Comparison of ENCODE assay signal across 13 cellular contexts in genomic region chr5:133613184-133613583, GRCh38. TPM values are rescaled to one million over a fixed set of nuclear protein-coding genes. Genes with fewer than 3 reads are reported as not detected.
DNase-seq lines count a peak whose midpoint lies in the region; ATAC-seq and TF ChIP-seq lines count a peak whose summit lies in the region.
"Had no signal": no experiment of that assay in that cellular context is flagged by ENCODE, and none has a peak within 500 bp of the region (broad histone marks: within the 10 kb centered on the region; RNA-seq: fewer than 3 reads in every experiment).

No MANE protein-coding gene starts in this region.

- peaks cover 10% of the 10 kb centered on the region for H3K4me1 ChIP-seq in CD8-positive, alpha-beta T cell (ENCODE audit: insufficient read depth, low read length)
- H3K4me1 ChIP-seq in H9 (ENCODE audit: insufficient read depth, low read length), result no peaks in the 10 kb centered on the region
- 0 out of 2 replicates have a peak, but pooled peaks cover 4% of the 10 kb centered on the region for H3K4me1 ChIP-seq in HAP-1
- H3K4me1 ChIP-seq: foreskin keratinocyte had no signal

- no peaks in the 10 kb centered on the region for H3K79me1 ChIP-seq in H9 (ENCODE audit: insufficient read depth, low read depth, low read length, poor library complexity, severe bottlenecking)

- no peak overlapping the region for H2BK20ac ChIP-seq in H9 (ENCODE audit: low read depth, low read length, poor library complexity, severe bottlenecking)

- H3K36me3 ChIP-seq in CD8-positive, alpha-beta T cell (ENCODE audit: insufficient read depth, low read length), result no peaks in the 10 kb centered on the region
- no peaks in the 10 kb centered on the region for H3K36me3 ChIP-seq in HAP-1 (replicated peaks)
- H3K36me3 ChIP-seq: prostate gland, upper lobe of right lung had no signal

- ATAC-seq in CD8-positive, alpha-beta T cell, result no peak
- ATAC-seq in activated naive CD8-positive, alpha-beta T cell treated with anti-CD3 and anti-CD28 coated beads, Interleukin-2, amount 50 U/mL, for 24 hours, result no peak
- ATAC-seq in naive thymus-derived CD8-positive, alpha-beta T cell, result no peak
- no peak for ATAC-seq in omental fat pad (ENCODE audit: low FRiP score)

- H3K9me3 Mint-ChIP-seq in CD8-positive, alpha-beta T cell, result no peaks in the 10 kb centered on the region
- no peaks in the 10 kb centered on the region for H3K9me3 Mint-ChIP-seq in H9
- no peaks in the 10 kb centered on the region for H3K9me3 Mint-ChIP-seq in activated naive CD8-positive, alpha-beta T cell treated with anti-CD3 and anti-CD28 coated beads, Interleukin-2, amount 50 U/mL, for 24 hours
- H3K9me3 Mint-ChIP-seq in naive thymus-derived CD8-positive, alpha-beta T cell, result no peaks in the 10 kb centered on the region

- H4K8ac ChIP-seq in H9 (replicated peaks; ENCODE audit: insufficient read length, low read depth, low read length), result no peak overlapping the region

- H2BK120ac ChIP-seq in H9 (ENCODE audit: low read depth, low read length, poor library complexity, severe bottlenecking), result peak overlapping the region; percentile 41

- no peak overlapping the region for H2AFZ ChIP-seq in H9 (ENCODE audit: low read length)

- H3K27ac Mint-ChIP-seq in CD8-positive, alpha-beta T cell, result no peak overlapping the region
- H3K27ac Mint-ChIP-seq in H9, result no peak overlapping the region; a peak in 1 of 7 replicates
- no peak overlapping the region for H3K27ac Mint-ChIP-seq in activated naive CD8-positive, alpha-beta T cell treated with anti-CD3 and anti-CD28 coated beads, Interleukin-2, amount 50 U/mL, for 24 hours
- H3K27ac Mint-ChIP-seq in naive thymus-derived CD8-positive, alpha-beta T cell, result peak overlapping the region in 1 of 10 donors; percentile 65

- no peak overlapping the region for H3K56ac ChIP-seq in H9 (ENCODE audit: insufficient read length, low read depth, low read length)

- no peak overlapping the region for H2BK12ac ChIP-seq in H9 (ENCODE audit: insufficient read length, low read depth, low read length)

- no peak overlapping the region for H3T11ph ChIP-seq in H9 (ENCODE audit: low read length)

- no peak overlapping the region for H3K27ac ChIP-seq in CD8-positive, alpha-beta T cell (ENCODE audit: low read depth, low read length)
- H3K27ac ChIP-seq in H9 (ENCODE audit: insufficient read length, low read depth, low read length), result no peak overlapping the region
- H3K27ac ChIP-seq: foreskin keratinocyte, prostate gland, upper lobe of right lung had no signal

- no peak overlapping the region for H4K5ac ChIP-seq in H9 (ENCODE audit: insufficient read length, low read depth, low read length)

- H3K27me3 Mint-ChIP-seq in CD8-positive, alpha-beta T cell (ENCODE audit: low read depth), result peaks cover 50% of the 10 kb centered on the region
- peaks cover 72% of the 10 kb centered on the region for H3K27me3 Mint-ChIP-seq in H9 (ENCODE audit: low read depth)
- peaks cover 57% of the 10 kb centered on the region for H3K27me3 Mint-ChIP-seq in activated naive CD8-positive, alpha-beta T cell treated with anti-CD3 and anti-CD28 coated beads, Interleukin-2, amount 50 U/mL, for 24 hours
- H3K27me3 Mint-ChIP-seq in naive thymus-derived CD8-positive, alpha-beta T cell, result peaks cover 39 to 62% (median 48%) of the 10 kb centered on the region in 5 donors

- no peak overlapping the region for H3K23ac ChIP-seq in H9 (ENCODE audit: insufficient read length, low read depth, low read length)

- TF ChIP-seq CTCF in CD8-positive, alpha-beta T cell (IDR thresholded peaks at IDR 0.05), result no peak
- TF ChIP-seq CTCF in H9 (conservative IDR thresholded peaks at IDR 0.05) (no peak), omental fat pad (IDR thresholded peaks at IDR 0.05) (no peak)

- no peak overlapping the region for H3K14ac ChIP-seq in H9 (ENCODE audit: insufficient read depth, low read length)

- H4K20me1 ChIP-seq in H9 (ENCODE audit: control insufficient read depth, insufficient read depth, insufficient read length), result no peaks in the 10 kb centered on the region

- H3K4ac ChIP-seq in H9 (ENCODE audit: low read depth, low read length), result no peak overlapping the region

- H2BK15ac ChIP-seq in H9 (ENCODE audit: low read depth, low read length), result no peak overlapping the region

- no peak overlapping the region for H2AK5ac ChIP-seq in H9 (ENCODE audit: insufficient read length, low read length)

- no peak overlapping the region for H4K91ac ChIP-seq in H9 (ENCODE audit: insufficient read length, low read depth, low read length)

- in situ Hi-C loops in HAP-1 (cut with MboI; ENCODE audit: low sequenced_read_pairs), result no loop called here

- H2BK5ac ChIP-seq in H9 (ENCODE audit: insufficient read length, low read length), result no peak overlapping the region

- CTCF ChIA-PET in CD8-positive, alpha-beta T cell (lab: Charles Lee), result no interaction called here

- intact Hi-C loops in CD8-positive, alpha-beta T cell (cut with DNase I, micrococcal nuclease), result loop anchor here in 1 of 2 experiments (5.0 kb wide), 2 partner anchors 61 to 141 kb away; no protein-coding TSS in a partner anchor

- peak overlapping the region; percentile 78 for H3K4me3 Mint-ChIP-seq in CD8-positive, alpha-beta T cell
- H3K4me3 Mint-ChIP-seq in H9, result peak overlapping the region; percentile 60 to 79
- H3K4me3 Mint-ChIP-seq in activated naive CD8-positive, alpha-beta T cell treated with anti-CD3 and anti-CD28 coated beads, Interleukin-2, amount 50 U/mL, for 24 hours, result peak overlapping the region; percentile 61
- peak overlapping the region; percentile 69 to 89 (median 82) for H3K4me3 Mint-ChIP-seq in naive thymus-derived CD8-positive, alpha-beta T cell

- peaks cover 20% of the 10 kb centered on the region for H3K4me1 Mint-ChIP-seq in CD8-positive, alpha-beta T cell (ENCODE audit: low read depth)
- peaks cover 15 to 16% of the 10 kb centered on the region in 2 experiments for H3K4me1 Mint-ChIP-seq in H9
- peaks cover 16% of the 10 kb centered on the region for H3K4me1 Mint-ChIP-seq in activated naive CD8-positive, alpha-beta T cell treated with anti-CD3 and anti-CD28 coated beads, Interleukin-2, amount 50 U/mL, for 24 hours
- peaks cover 13 to 27% (median 23%) of the 10 kb centered on the region in 4 donors for H3K4me1 Mint-ChIP-seq in naive thymus-derived CD8-positive, alpha-beta T cell

- H3K18ac ChIP-seq in H9 (ENCODE audit: insufficient read length, low read depth, low read length), result no peak overlapping the region

- peaks cover 16% of the 10 kb centered on the region for H3K27me3 ChIP-seq in CD8-positive, alpha-beta T cell (ENCODE audit: insufficient read depth, low read length)
- H3K27me3 ChIP-seq in H9 (ENCODE audit: insufficient read depth, low read length), result peaks cover 26% of the 10 kb centered on the region; the same call in 1 of the 2 replicates
- peaks cover 28% of the 10 kb centered on the region for H3K27me3 ChIP-seq in HAP-1 (ENCODE audit: low read depth)

- no peaks in the 10 kb centered on the region for H3K79me2 ChIP-seq in H9 (ENCODE audit: insufficient read depth, low read length)

- H3K4me3 ChIP-seq in CD8-positive, alpha-beta T cell (ENCODE audit: low read depth, low read length), result no peak overlapping the region
- H3K4me3 ChIP-seq in HAP-1, result no peak overlapping the region

- H3K9ac ChIP-seq in H9 (ENCODE audit: extremely low read depth, insufficient read length, low read length), result no peak overlapping the region

- no peaks in the 10 kb centered on the region for H3K9me3 ChIP-seq in CD8-positive, alpha-beta T cell (ENCODE audit: low read length)
- H3K9me3 ChIP-seq in H9 (ENCODE audit: control insufficient read depth, low read depth, low read length) (no peaks in the 10 kb centered on the region), HAP-1 (no peaks in the 10 kb centered on the region)
- H3K9me3 ChIP-seq: prostate gland, upper lobe of right lung had no signal

- H3K36me3 Mint-ChIP-seq in CD8-positive, alpha-beta T cell, result no peaks in the 10 kb centered on the region
- H3K36me3 Mint-ChIP-seq in H9 (ENCODE audit: insufficient read depth in 1 of 3, low read depth in 3 of 3), result no peaks in the 10 kb centered on the region
- peaks cover 2% of the 10 kb centered on the region for H3K36me3 Mint-ChIP-seq in activated naive CD8-positive, alpha-beta T cell treated with anti-CD3 and anti-CD28 coated beads, Interleukin-2, amount 50 U/mL, for 24 hours (ENCODE audit: low read depth)
- peaks cover 0 to 2% (median 1%) of the 10 kb centered on the region in 3 donors for H3K36me3 Mint-ChIP-seq in naive thymus-derived CD8-positive, alpha-beta T cell

- POLR2A ChIA-PET in CD8-positive, alpha-beta T cell (lab: Charles Lee), result no interaction called here
- POLR2A ChIA-PET in naive thymus-derived CD8-positive, alpha-beta T cell (lab: Charles Lee), result no interaction called here

- peak overlapping the region; percentile 53 for H3K4me2 ChIP-seq in H9 (ENCODE audit: insufficient read depth, insufficient read length, low read length)

- peaks cover 15% of the 10 kb centered on the region for H3K23me2 ChIP-seq in H9 (ENCODE audit: insufficient read length, low read depth, low read length, poor library complexity, severe bottlenecking)

- no peak for DNase-seq in CD8-positive, alpha-beta T cell
- no peak for DNase-seq in H9
- DNase-seq in activated naive CD8-positive, alpha-beta T cell treated with anti-CD3 and anti-CD28 coated beads, Interleukin-2, amount 50 U/mL, for 24 hours, result no peak
- DNase-seq in naive thymus-derived CD8-positive, alpha-beta T cell, result no peak
- DNase-seq in HAP-1 (ENCODE audit: low spot score in 2 of 2), result no peak
- no peak for DNase-seq in AG08396 (ENCODE audit: low spot score)
- DNase-seq in omental fat pad (ENCODE audit: low spot score), result no peak
- DNase-seq in OCI-M2 (lab: John Stamatoyannopoulos, UW; ENCODE audit: unreplicated experiment), result no peak
- DNase-seq: DND-41, foreskin keratinocyte had no signal

- WGBS in H9 (ENCODE audit: extremely low coverage, insufficient read length, low lambda C conversion rate), result no CpG with 5 or more reads among the region's 5 CpGs

RNA-seq across cellular contexts. Expression of gene FSTL4, which starts 0.8 kb away (rescaled TPM):
- under 1 TPM; 0.65 to 0.75 TPM for total RNA-seq in CD8-positive, alpha-beta T cell
- total RNA-seq in H9 (2021), result 5.7 and 6.0 TPM in 2 replicates
- 1 to 10 TPM; 1.5 to 1.6 TPM for total RNA-seq in naive thymus-derived CD8-positive, alpha-beta T cell
- polyA plus RNA-seq in naive thymus-derived CD8-positive, alpha-beta T cell, result not detected
- under 1 TPM in 1 of 4 donors, not detected in 3; 0.32 TPM for total RNA-seq in omental fat pad
- polyA plus RNA-seq: BJ had no signal
